In the genomic region with DNA sequence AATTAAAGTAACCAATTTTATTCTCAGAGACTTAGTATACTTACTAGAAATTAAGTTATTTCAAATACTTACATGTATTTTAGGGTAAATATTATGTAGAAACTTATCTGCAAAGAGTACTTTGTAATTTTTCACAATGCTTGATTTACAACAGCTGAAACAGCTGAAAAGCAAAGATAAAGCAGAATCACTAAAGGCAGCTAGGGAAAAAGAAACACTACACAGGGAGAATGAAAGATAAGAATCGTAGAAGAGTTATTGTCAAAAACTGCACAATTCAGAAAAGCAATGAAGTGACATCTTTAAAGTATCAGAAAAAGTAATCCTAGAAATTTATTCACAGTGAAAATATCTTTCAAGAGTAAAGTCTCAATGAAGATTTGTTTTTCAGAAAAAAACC, we compare ENCODE assay signal across 27 cellular contexts.
"Had no signal": no experiment of that assay in that cellular context is flagged by ENCODE, and none has a peak within 500 bp of the region (broad histone marks: within the 10 kb centered on the region; RNA-seq: fewer than 3 reads in every experiment).

No MANE protein-coding gene starts in this region.

- DNase-seq: naive thymus-derived CD8-positive, alpha-beta T cell; nephron progenitor cell; nucleus accumbens; pancreas; psoas muscle; right cardiac atrium; right lobe of liver; sigmoid colon; small intestine; stimulated activated CD4-positive, alpha-beta T cell treated with anti-CD3 and anti-CD28 coated beads, Interleukin-15, amount 100 ng/mL, for 24 hours; stimulated activated CD4-positive, alpha-beta T cell treated with anti-CD3 and anti-CD28 coated beads, Interleukin-2, amount 100 ng/mL, for 24 hours; stimulated activated CD4-positive, alpha-beta T cell treated with anti-CD3 and anti-CD28 coated beads, Interleukin-2, amount 100 ng/mL, for 48 hours; stimulated activated CD4-positive, alpha-beta T cell treated with anti-CD3 and anti-CD28 coated beads, Interleukin-4, amount 100 ng/mL, for 4 hours; stimulated activated CD8-positive, alpha-beta memory T cell treated with anti-CD3 and anti-CD28 coated beads, Interleukin-4, amount 100 ng/mL, for 48 hours; stimulated activated naive CD4-positive, alpha-beta T cell; stimulated activated naive CD8-positive, alpha-beta T cell treated with anti-CD3 and anti-CD28 coated beads, Interleukin-15, amount 100 ng/mL, for 72 hours; stimulated activated naive CD8-positive, alpha-beta T cell treated with anti-CD3 and anti-CD28 coated beads, Interleukin-15, Interleukin-2, amounts not matched to agents 100 U/mL and 50 U/mL, for 24 hours; substantia nigra; testis; tibial artery; transverse colon; upper lobe of right lung; uterus had no signal

- H3K9me3 ChIP-seq: neutrophil, pancreas, psoas muscle, right lobe of liver, sigmoid colon, suprapubic skin, testis, tibial artery, transverse colon, upper lobe of right lung, uterus had no signal

- H3K27me3 ChIP-seq: neutrophil, pancreas, right lobe of liver, sigmoid colon, suprapubic skin, testis, tibial artery, transverse colon, upper lobe of right lung, uterus had no signal

- H3K4me3 ChIP-seq: pancreas, psoas muscle, right lobe of liver, sigmoid colon, suprapubic skin, testis, tibial artery, transverse colon, upper lobe of right lung, uterus had no signal

- H3K27ac ChIP-seq: neutrophil, pancreas, psoas muscle, right lobe of liver, sigmoid colon, suprapubic skin, testis, tibial artery, transverse colon, upper lobe of right lung, uterus had no signal

- H3K36me3 ChIP-seq: neutrophil, pancreas, right lobe of liver, sigmoid colon, suprapubic skin, tibial artery, transverse colon, upper lobe of right lung, uterus had no signal

- H3K4me1 ChIP-seq: psoas muscle, right lobe of liver, sigmoid colon, suprapubic skin, testis, tibial artery, transverse colon, upper lobe of right lung, uterus had no signal

- ATAC-seq: naive thymus-derived CD8-positive, alpha-beta T cell; natural killer cell treated with Interleukin-12 subunit alpha and Interleukin-12 subunit beta and Interleukin-15 and Interleukin-18, amount 100 ng/mL, for 72 hours; pancreas; psoas muscle; right cardiac atrium; right lobe of liver; stimulated activated memory B cell treated with anti-CD40 and anti-IgM and Interleukin-4, amounts not matched to agents 10 μg/mL and 1 μg/mL and 100 μg/mL, for 72 hours; stimulated activated naive CD8-positive, alpha-beta T cell treated with anti-CD3 and anti-CD28 coated beads, Interleukin-15, amount 100 ng/mL, for 72 hours; stimulated activated naive CD8-positive, alpha-beta T cell treated with anti-CD3 and anti-CD28 coated beads, Interleukin-15, Interleukin-2, amounts not matched to agents 100 U/mL and 50 U/mL, for 24 hours; upper lobe of right lung had no signal
